In the genomic region with DNA sequence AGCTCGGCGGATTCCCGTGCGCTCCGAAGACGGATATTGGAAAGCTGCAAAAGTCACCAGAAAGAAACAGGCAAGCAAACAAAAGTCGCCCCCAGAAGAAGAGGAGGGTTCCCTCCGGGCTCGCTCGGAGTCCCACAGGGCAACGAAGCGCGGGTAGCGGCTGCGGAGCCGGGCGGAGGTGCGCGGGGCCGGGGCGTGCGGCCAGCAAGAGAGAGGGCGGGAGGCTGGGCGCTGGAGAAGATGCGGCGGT, we compare ENCODE assay signal across 8 cellular contexts. TPM values are rescaled to one million over a fixed set of nuclear protein-coding genes. Genes with fewer than 3 reads are reported as not detected.
DNase-seq lines count a peak whose midpoint lies in the region; ATAC-seq and TF ChIP-seq lines count a peak whose summit lies in the region.

A gene (minus strand): TSS at position 247 of the 250 bp plus-strand sequence. CDS start 642 bp downstream, outside the sequence.

- peak within 1 kb of the TSS; percentile 88 for H3K27ac Mint-ChIP-seq in chondrocyte (ENCODE audit: unreplicated experiment)

- H3K27ac ChIP-seq in lung (ENCODE audit: low read depth in 1 of 2, low read length in 1 of 2) (peak within 1 kb of the TSS in 1 of 2 donors; percentile 82), thoracic aorta (peak within 1 kb of the TSS in 1 of 2 donors; percentile 52)

- H3K4me1 ChIP-seq in lung (ENCODE audit: control insufficient read depth in 2 of 2, insufficient read depth in 2 of 2, low read length in 2 of 2) (peaks cover 3 to 12% of the 10 kb centered on the region in 2 donors), thoracic aorta (ENCODE audit: control insufficient read depth in 1 of 2, low read depth in 2 of 2) (peaks cover 0 to 17% of the 10 kb centered on the region in 2 donors)

- 0 to 2% methylated on average over 25 to 26 of the region's 26 CpGs for WGBS in lung, 2 donors

- peak; percentile 6 for ATAC-seq in HG03139 (IDR thresholded peaks at IDR 0.05; ENCODE audit: unreplicated experiment)
- peak; percentile 40 for ATAC-seq in lung (ENCODE audit: insufficient read depth, low FRiP score)
- ATAC-seq in thoracic aorta (ENCODE audit: insufficient number of reproducible peaks, low FRiP score, low read depth), result no peak
- ATAC-seq in GM18870 (IDR thresholded peaks at IDR 0.05; ENCODE audit: unreplicated experiment), result no peak
- no peak for ATAC-seq in HG03457 (IDR thresholded peaks at IDR 0.05; ENCODE audit: unreplicated experiment)
- no peak for ATAC-seq in HG03095 (IDR thresholded peaks at IDR 0.05; ENCODE audit: unreplicated experiment)

- H3K36me3 ChIP-seq in lung (ENCODE audit: control insufficient read depth in 2 of 2, insufficient read depth in 2 of 2, low read length in 2 of 2) (no peaks in the 10 kb centered on the region), thoracic aorta (no peaks in the 10 kb centered on the region)

- no peaks in the 10 kb centered on the region for H3K9me3 Mint-ChIP-seq in chondrocyte (ENCODE audit: low read depth)

- DNase-seq in chondrocyte (ENCODE audit: low spot score), result no peak
- DNase-seq in lung (ENCODE audit: low spot score), result no peak
- DNase-seq in thoracic aorta (ENCODE audit: low spot score), result no peak
- no peak for DNase-seq in amygdala (lab: John Stamatoyannopoulos, UW)

- H3K4me3 Mint-ChIP-seq in chondrocyte (ENCODE audit: unreplicated experiment), result peak within 1 kb of the TSS; percentile 84

- peaks cover 4% of the 10 kb centered on the region for H3K36me3 Mint-ChIP-seq in chondrocyte (ENCODE audit: low read depth)

- peaks cover 0 to 4% of the 10 kb centered on the region in 2 donors for H3K9me3 ChIP-seq in lung (ENCODE audit: control insufficient read depth in 2 of 2, insufficient read depth in 1 of 2, low read length in 1 of 2)
- H3K9me3 ChIP-seq in thoracic aorta, result no peaks in the 10 kb centered on the region

- peaks cover 36% of the 10 kb centered on the region for H3K4me1 Mint-ChIP-seq in chondrocyte (ENCODE audit: low read depth)

- H3K27me3 Mint-ChIP-seq in chondrocyte (ENCODE audit: low read depth), result no peaks in the 10 kb centered on the region

- H3K27me3 ChIP-seq in lung (ENCODE audit: control insufficient read depth, insufficient read depth) (peaks cover 12% of the 10 kb centered on the region), thoracic aorta (replicated peaks; ENCODE audit: insufficient read depth) (no peaks in the 10 kb centered on the region)

- TF ChIP-seq CTCF in chondrocyte (IDR thresholded peaks at IDR 0.05) (no peak), lung (IDR thresholded peaks at IDR 0.05; ENCODE audit: control extremely low read depth, extremely low read depth) (no peak), thoracic aorta (IDR thresholded peaks at IDR 0.05) (no peak)

- H3K4me3 ChIP-seq in lung (peak within 1 kb of the TSS; percentile 18), thoracic aorta (peak within 1 kb of the TSS; percentile 81)

RNA-seq across cellular contexts. Expression of the gene that starts here (rescaled TPM):
- total RNA-seq in chondrocyte, result 303 to 524 TPM (median 311 TPM) in 3 replicates
- 10 to 100 TPM in 1 of 2 donors, 1 to 10 TPM in 1; 1.3 to 13.1 TPM for total RNA-seq in lung
- polyA plus RNA-seq in lung, result under 1 TPM; 0.06 to 0.76 TPM
- total RNA-seq in thoracic aorta, result 1 to 10 TPM in 1 of 2 donors, under 1 TPM in 1; 0.68 to 5.8 TPM

Comparison
In these comparisons a context has a peak if more than half of its experiments do, and no peak if none do; other contexts are left out.
1. RNA of the gene that starts here (total RNA-seq): 303 to 524 TPM in chondrocyte; 1.3 to 13.1 TPM in lung and 0.68 to 5.8 TPM in thoracic aorta; every median in the first group is over 10 times any median in the second.
2. ATAC-seq: peak in HG03139 (single experiment) and lung (single experiment); none in thoracic aorta (single experiment), GM18870 (single experiment), HG03457 (single experiment) and HG03095 (single experiment).